ENCODE assay signal across 1 cellular context in the genomic region with DNA sequence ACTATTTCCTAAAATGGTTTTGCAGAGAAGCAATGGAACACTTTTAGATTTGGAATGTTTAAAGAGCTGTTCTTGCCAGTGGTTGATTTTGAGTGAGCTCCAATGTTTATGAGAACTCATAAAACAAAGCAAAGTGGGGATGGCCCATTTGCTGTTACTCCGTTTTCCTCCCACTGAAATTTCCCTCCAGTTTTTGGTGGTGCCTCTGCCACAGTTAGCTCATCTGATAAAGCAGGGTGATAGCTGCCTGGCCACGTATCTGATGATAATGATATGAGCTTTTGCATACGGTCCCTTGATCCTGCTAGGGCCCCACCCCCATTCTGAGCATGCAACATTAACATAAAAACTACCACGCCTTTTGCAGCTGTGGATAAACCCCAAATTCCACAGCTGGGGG.
TF ChIP-seq lines count a peak whose summit lies in the region.

No MANE protein-coding gene starts in this region.

TF ChIP-seq in K562, 482 proteins besides CTCF, POLR2A, EP300 and RAD21:
- TF ChIP-seq ATF7 (IDR thresholded peaks at IDR 0.05) (0 out of 2 replicates have a peak, but pooled peaks have one; percentile 36), ATF1 (CRISPR knock-in tag; IDR thresholded peaks at IDR 0.05) (no peak), ATF1 (tag; IDR thresholded peaks at IDR 0.05) (0 out of 2 replicates have a peak, but pooled peaks have one; percentile 21), CEBPG (CRISPR knock-in tag; IDR thresholded peaks at IDR 0.05) (no peak), CEBPG (tag; conservative IDR thresholded peaks at IDR 0.05 in 1 of 2, IDR thresholded peaks at IDR 0.05 in 1 of 2) (no peak)
- TF ChIP-seq, protein P1, sequence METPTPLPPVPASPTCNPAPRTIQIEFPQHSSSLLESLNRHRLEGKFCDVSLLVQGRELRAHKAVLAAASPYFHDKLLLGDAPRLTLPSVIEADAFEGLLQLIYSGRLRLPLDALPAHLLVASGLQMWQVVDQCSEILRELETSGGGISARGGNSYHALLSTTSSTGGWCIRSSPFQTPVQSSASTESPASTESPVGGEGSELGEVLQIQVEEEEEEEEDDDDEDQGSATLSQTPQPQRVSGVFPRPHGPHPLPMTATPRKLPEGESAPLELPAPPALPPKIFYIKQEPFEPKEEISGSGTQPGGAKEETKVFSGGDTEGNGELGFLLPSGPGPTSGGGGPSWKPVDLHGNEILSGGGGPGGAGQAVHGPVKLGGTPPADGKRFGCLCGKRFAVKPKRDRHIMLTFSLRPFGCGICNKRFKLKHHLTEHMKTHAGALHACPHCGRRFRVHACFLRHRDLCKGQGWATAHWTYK (CRISPR knock-in tag; IDR thresholded peaks at IDR 0.05) = peak; percentile 54; the same call in 1 of the 2 replicates
